Comparison of ENCODE assay signal across 8 cellular contexts in genomic region chr19:40776966-40777794, GRCh38. TPM values are rescaled to one million over a fixed set of nuclear protein-coding genes. Genes with fewer than 3 reads are reported as not detected.
A peak's percentile ranks its signal among the peaks of the same experiment; 100 is the strongest.
DNase-seq lines count a peak whose midpoint lies in the region; ATAC-seq and TF ChIP-seq lines count a peak whose summit lies in the region.

No MANE protein-coding gene starts in this region.

- intact Hi-C loops in CD14-positive monocyte (cut with micrococcal nuclease): loop anchor here in 1 of 2 donors (2.0 to 5.0 kb wide), 2 partner anchors 35 to 62 kb away; no protein-coding TSS in a partner anchor

- peak overlapping the region; percentile 94 to 97 for H3K4me3 Mint-ChIP-seq in CD14-positive monocyte
- H3K4me3 Mint-ChIP-seq in activated CD8-positive, alpha-beta T cell treated with anti-CD3 and anti-CD28 coated beads, Interleukin-2, amount 10 ng/mL, durations not matched to agents 7 days and 5 days: peak overlapping the region; percentile 91

- peaks cover 0 to 1% (median 0%) of the 10 kb centered on the region in 7 donors for H3K9me3 Mint-ChIP-seq in CD14-positive monocyte
- H3K9me3 Mint-ChIP-seq in activated CD8-positive, alpha-beta T cell treated with anti-CD3 and anti-CD28 coated beads, Interleukin-2, amount 10 ng/mL, durations not matched to agents 7 days and 5 days (ENCODE audit: insufficient read depth): no peaks in the 10 kb centered on the region

- peaks cover 32% of the 10 kb centered on the region for H3K4me1 Mint-ChIP-seq in CD14-positive monocyte
- peaks cover 41% of the 10 kb centered on the region for H3K4me1 Mint-ChIP-seq in activated CD8-positive, alpha-beta T cell treated with anti-CD3 and anti-CD28 coated beads, Interleukin-2, amount 10 ng/mL, durations not matched to agents 7 days and 5 days (ENCODE audit: low read depth)

- peaks cover 0 to 2% (median 1%) of the 10 kb centered on the region in 3 donors for H3K27me3 Mint-ChIP-seq in CD14-positive monocyte (ENCODE audit: low read depth in 3 of 3)
- no peaks in the 10 kb centered on the region for H3K27me3 Mint-ChIP-seq in activated CD8-positive, alpha-beta T cell treated with anti-CD3 and anti-CD28 coated beads, Interleukin-2, amount 10 ng/mL, durations not matched to agents 7 days and 5 days (ENCODE audit: low read depth)

- POLR2A ChIA-PET in activated CD8-positive, alpha-beta T cell treated with anti-CD3 and anti-CD28 coated beads, Interleukin-2, amount 10 ng/mL, durations not matched to agents 7 days and 5 days (lab: Charles Lee): interaction anchor here (0.7 to 5.1 kb wide), 17 partner anchors 10 to 530 kb away, joined by 3 to 94 read pairs (median 4); partner anchors contain the start of genes ACTMAP, COQ8B, EGLN2 and SNRPA

- ATAC-seq in GM19463 (IDR thresholded peaks at IDR 0.05; ENCODE audit: unreplicated experiment): peak; percentile 65
- ATAC-seq in activated CD8-positive, alpha-beta T cell treated with anti-CD3 and anti-CD28 coated beads, Interleukin-2, amount 10 ng/mL, durations not matched to agents 7 days and 5 days: peak; percentile 57

- no peak for TF ChIP-seq CTCF in CD14-positive monocyte (IDR thresholded peaks at IDR 0.05)

- peak; percentile 95 for DNase-seq in CD14-positive monocyte (ENCODE audit: low spot score)
- DNase-seq in HK-2 (ENCODE audit: unreplicated experiment): peak; percentile 84
- peak; percentile 98 for DNase-seq in NCI-H82 (lab: John Stamatoyannopoulos, UW)
- DNase-seq in activated CD8-positive, alpha-beta T cell treated with anti-CD3 and anti-CD28 coated beads, Interleukin-2, amount 10 ng/mL, durations not matched to agents 7 days and 5 days: peak; percentile 98
- DNase-seq in effector CD8-positive, alpha-beta T cell (lab: John Stamatoyannopoulos, UW): peak; percentile 85
- peak; percentile 91 to 95 for DNase-seq in lung microvascular endothelial cell (ENCODE audit: low read depth in 2 of 2)
- DNase-seq in stimulated activated CD4-positive, alpha-beta T cell treated with anti-CD3 and anti-CD28 coated beads, TNF-alpha, amount 100 ng/mL, for 48 hours (ENCODE audit: low read depth in 3 of 3): peak; percentile 79 to 86 (median 85)

- CTCF ChIA-PET in activated CD8-positive, alpha-beta T cell treated with anti-CD3 and anti-CD28 coated beads, Interleukin-2, amount 10 ng/mL, durations not matched to agents 7 days and 5 days (lab: Charles Lee): interaction anchor here (0.8 to 4.9 kb wide), 19 partner anchors 10 to 356 kb away, joined by 3 to 63 read pairs (median 6); partner anchors contain the start of genes ACTMAP, BLVRB and EGLN2

- peaks cover 22 to 27% of the 10 kb centered on the region in 2 donors for H3K36me3 Mint-ChIP-seq in CD14-positive monocyte
- H3K36me3 Mint-ChIP-seq in activated CD8-positive, alpha-beta T cell treated with anti-CD3 and anti-CD28 coated beads, Interleukin-2, amount 10 ng/mL, durations not matched to agents 7 days and 5 days (ENCODE audit: low read depth): peaks cover 20% of the 10 kb centered on the region

- peak overlapping the region; percentile 97 to 100 (median 99) for H3K27ac Mint-ChIP-seq in CD14-positive monocyte
- peak overlapping the region; percentile 99 for H3K27ac Mint-ChIP-seq in activated CD8-positive, alpha-beta T cell treated with anti-CD3 and anti-CD28 coated beads, Interleukin-2, amount 10 ng/mL, durations not matched to agents 7 days and 5 days

RNA-seq across cellular contexts. Expression of gene RAB4B, which starts 0.9 kb away (rescaled TPM):
- polyA plus RNA-seq in CD14-positive monocyte: 100 to 1,000 TPM in 1 of 2 donors, 10 to 100 TPM in 1; 89.4 to 108 TPM
- total RNA-seq in activated CD8-positive, alpha-beta T cell treated with anti-CD3 and anti-CD28 coated beads, Interleukin-2, amount 10 ng/mL, durations not matched to agents 7 days and 5 days: 10 to 100 TPM; 50.2 to 53.1 TPM
- total RNA-seq in lung microvascular endothelial cell: 7.6 and 14.1 TPM in 2 replicates

RNA-seq across cellular contexts. Expression of gene MIA, which starts 1.9 kb away (rescaled TPM):
- not detected for polyA plus RNA-seq in CD14-positive monocyte
- not detected for total RNA-seq in activated CD8-positive, alpha-beta T cell treated with anti-CD3 and anti-CD28 coated beads, Interleukin-2, amount 10 ng/mL, durations not matched to agents 7 days and 5 days
- not detected in 2 replicates for total RNA-seq in lung microvascular endothelial cell

RNA-seq across cellular contexts. Expression of gene EGLN2, which starts 21.8 kb away (rescaled TPM):
- polyA plus RNA-seq in CD14-positive monocyte: 10 to 100 TPM; 60.6 to 76.8 TPM
- total RNA-seq in activated CD8-positive, alpha-beta T cell treated with anti-CD3 and anti-CD28 coated beads, Interleukin-2, amount 10 ng/mL, durations not matched to agents 7 days and 5 days: 100 to 1,000 TPM; 121 to 126 TPM
- 85.0 and 151 TPM in 2 replicates for total RNA-seq in lung microvascular endothelial cell

RNA-seq across cellular contexts. Expression of gene SNRPA, which starts 26.2 kb away (rescaled TPM):
- 10 to 100 TPM; 27.9 to 44.2 TPM for polyA plus RNA-seq in CD14-positive monocyte
- 100 to 1,000 TPM; 175 to 183 TPM for total RNA-seq in activated CD8-positive, alpha-beta T cell treated with anti-CD3 and anti-CD28 coated beads, Interleukin-2, amount 10 ng/mL, durations not matched to agents 7 days and 5 days
- 21.0 and 36.0 TPM in 2 replicates for total RNA-seq in lung microvascular endothelial cell

RNA-seq across cellular contexts. Expression of gene ACTMAP, which starts 26.9 kb away (rescaled TPM):
- polyA plus RNA-seq in CD14-positive monocyte: 1 to 10 TPM; 4.3 to 8.5 TPM
- total RNA-seq in activated CD8-positive, alpha-beta T cell treated with anti-CD3 and anti-CD28 coated beads, Interleukin-2, amount 10 ng/mL, durations not matched to agents 7 days and 5 days: 10 to 100 TPM; 15.2 to 17.1 TPM
- total RNA-seq in lung microvascular endothelial cell: 0.20 and 0.44 TPM in 2 replicates

Comparison
In these comparisons a context has a peak if more than half of its experiments do, and no peak if none do; other contexts are left out.
1. Peak in every context shown above with its lines: DNase-seq and ATAC-seq.